Comparison of ENCODE assay signal across 16 cellular contexts in the genomic region with DNA sequence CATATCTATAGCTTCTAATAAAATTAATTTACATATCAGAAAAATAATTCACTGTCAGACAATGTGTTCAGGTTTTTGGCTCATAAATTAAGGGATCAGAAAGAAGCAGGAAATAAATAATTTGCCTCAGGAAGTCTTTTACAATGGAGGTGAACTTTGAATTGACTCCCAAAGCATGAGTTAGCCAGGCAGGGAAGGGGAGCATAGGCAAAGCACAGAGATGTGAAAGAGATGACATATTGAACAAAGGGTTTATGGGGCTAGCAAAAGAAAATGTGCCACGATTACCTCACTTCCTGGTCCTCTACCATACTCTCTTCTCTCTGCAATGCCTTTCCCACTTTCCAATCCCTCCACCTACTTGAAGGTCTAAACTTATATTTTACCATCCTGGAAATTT. TPM values are rescaled to one million over a fixed set of nuclear protein-coding genes. Genes with fewer than 3 reads are reported as not detected.
DNase-seq lines count a peak whose midpoint lies in the region; ATAC-seq, FAIRE-seq and TF ChIP-seq lines count a peak whose summit lies in the region.
"Had no signal": no experiment of that assay in that cellular context is flagged by ENCODE, and none has a peak within 500 bp of the region (broad histone marks: within the 10 kb centered on the region; RNA-seq: fewer than 3 reads in every experiment).

No MANE protein-coding gene starts in this region.

- H3K36me3 ChIP-seq in A673 (ENCODE audit: insufficient read depth, low read length, poor library complexity, severe bottlenecking) = no peaks in the 10 kb centered on the region
- H3K36me3 ChIP-seq in Loucy (ENCODE audit: insufficient read depth, low read length) = no peaks in the 10 kb centered on the region
- no peaks in the 10 kb centered on the region for H3K36me3 ChIP-seq in endothelial cell of umbilical vein (ENCODE audit: control insufficient read depth in 2 of 2, extremely low read depth in 1 of 2, insufficient read depth in 2 of 2, low read length in 2 of 2)
- no peaks in the 10 kb centered on the region for H3K36me3 ChIP-seq in small intestine (ENCODE audit: control insufficient read depth in 2 of 2, insufficient read depth in 2 of 2, low read length in 2 of 2)
- H3K36me3 ChIP-seq: BLaER1 treated with 17β-estradiol and CSF1 and Interleukin-3, amounts not matched to agents 10 nM and 100 nM had no signal

- H3K27ac Mint-ChIP-seq in activated T-helper 17 cell treated with anti-CD3 and anti-CD28 coated beads, Interleukin-2, amount 50 U/mL, for 72 hours = no peak overlapping the region
- H3K27ac Mint-ChIP-seq: H9 had no signal

- ATAC-seq in activated T-helper 17 cell treated with anti-CD3 and anti-CD28 coated beads, Interleukin-2, amount 50 U/mL, for 72 hours (replicated peaks) = no peak
- ATAC-seq in left ventricle myocardium superior = no peak

- no peaks in the 10 kb centered on the region for H3K9me1 ChIP-seq in endothelial cell of umbilical vein (replicated peaks; ENCODE audit: control insufficient read depth, extremely low read depth, insufficient read depth, low read length)

- H2AFZ ChIP-seq in Loucy (ENCODE audit: low read length) = 0 out of 2 replicates have a peak overlapping the region, but pooled peaks have one; percentile 55
- peak overlapping the region; percentile 26 for H2AFZ ChIP-seq in endothelial cell of umbilical vein (ENCODE audit: low read depth, low read length)

- TF ChIP-seq CTCF in A673 (conservative IDR thresholded peaks at IDR 0.05; ENCODE audit: low read depth, low read length) (no peak), Loucy (conservative IDR thresholded peaks at IDR 0.05; ENCODE audit: low read length) (no peak), endothelial cell of umbilical vein (IDR thresholded peaks at IDR 0.05; ENCODE audit: extremely low read depth in 1 of 2, insufficient read depth in 1 of 2, low read depth in 1 of 2, low read length in 2 of 2) (no peak)

- peaks cover 9% of the 10 kb centered on the region; the same call in 1 of the 2 replicates for H3K79me2 ChIP-seq in Loucy (ENCODE audit: insufficient read depth, low read length)
- peaks cover 2% of the 10 kb centered on the region for H3K79me2 ChIP-seq in endothelial cell of umbilical vein (ENCODE audit: control insufficient read depth, insufficient read depth, low read length)

- no peaks in the 10 kb centered on the region for H4K20me1 ChIP-seq in Loucy (ENCODE audit: insufficient read depth, low read length, poor library complexity, severe bottlenecking)
- no peaks in the 10 kb centered on the region for H4K20me1 ChIP-seq in endothelial cell of umbilical vein (replicated peaks; ENCODE audit: control insufficient read depth, extremely low read depth, insufficient read depth, low read length)
- H4K20me1 ChIP-seq: BLaER1 treated with 17β-estradiol and CSF1 and Interleukin-3, amounts not matched to agents 10 nM and 100 nM had no signal

- H3K27me3 Mint-ChIP-seq in activated T-helper 17 cell treated with anti-CD3 and anti-CD28 coated beads, Interleukin-2, amount 50 U/mL, for 72 hours = peaks cover 3% of the 10 kb centered on the region

- H3K9ac ChIP-seq in Loucy (ENCODE audit: low read depth, low read length, poor library complexity, severe bottlenecking) (no peak overlapping the region), endothelial cell of umbilical vein (replicated peaks; ENCODE audit: extremely low read depth, insufficient read depth, low read length) (no peak overlapping the region)
- H3K9ac ChIP-seq: BLaER1 treated with 17β-estradiol and CSF1 and Interleukin-3, amounts not matched to agents 10 nM and 100 nM had no signal

- H3K36me3 Mint-ChIP-seq in activated T-helper 17 cell treated with anti-CD3 and anti-CD28 coated beads, Interleukin-2, amount 50 U/mL, for 72 hours (ENCODE audit: low read depth) = peaks cover 18% of the 10 kb centered on the region

- dilution Hi-C loops in endothelial cell of umbilical vein (cut with MboI; ENCODE audit: extremely low pct_ligation_motif_present, low sequenced_read_pairs) = no loop called here

- H3K4me3 Mint-ChIP-seq in activated T-helper 17 cell treated with anti-CD3 and anti-CD28 coated beads, Interleukin-2, amount 50 U/mL, for 72 hours = no peak overlapping the region
- H3K4me3 Mint-ChIP-seq: CD4-positive, alpha-beta T cell; H9 had no signal

- CTCF ChIA-PET in A673 (lab: Charles Lee) = no interaction called here
- CTCF ChIA-PET in endothelial cell of umbilical vein (lab: Charles Lee) = no interaction called here

- H3K9me3 Mint-ChIP-seq in activated T-helper 17 cell treated with anti-CD3 and anti-CD28 coated beads, Interleukin-2, amount 50 U/mL, for 72 hours = no peaks in the 10 kb centered on the region
- H3K9me3 Mint-ChIP-seq: CD4-positive, alpha-beta T cell; H9 had no signal

- BruUV-seq in A673 (replicated peaks; lab: Mats Ljungman, UMichigan) (no TSS peak), endothelial cell of umbilical vein (replicated peaks; lab: Mats Ljungman, UMichigan) (no TSS peak)

- peaks cover 20% of the 10 kb centered on the region for H3K4me1 Mint-ChIP-seq in activated T-helper 17 cell treated with anti-CD3 and anti-CD28 coated beads, Interleukin-2, amount 50 U/mL, for 72 hours

- intact Hi-C loops in A673 (cut with micrococcal nuclease; ENCODE audit: unreplicated experiment) (no loop called here), endothelial cell of umbilical vein (cut with micrococcal nuclease) (loop anchor here (10.0 kb wide), 1 partner anchor 155 kb away; no protein-coding TSS in a partner anchor), left ventricle myocardium superior (cut with micrococcal nuclease) (no loop called here)

- 40 to 61% (median 43%) methylated on average over 1 of the region's 1 CpG for WGBS in small intestine, 3 donors

- TF ChIP-seq POLR2A in endothelial cell of umbilical vein (IDR thresholded peaks at IDR 0.05; ENCODE audit: low read depth, low read length) = no peak

- H3K27ac ChIP-seq in A673 (ENCODE audit: low read depth, low read length, poor library complexity, severe bottlenecking) (no peak overlapping the region), endothelial cell of umbilical vein (ENCODE audit: insufficient read depth, low read depth, low read length) (peak overlapping the region; percentile 15), small intestine (ENCODE audit: low read depth in 1 of 2, low read length in 1 of 2) (no peak overlapping the region)
- H3K27ac ChIP-seq: BLaER1 treated with 17β-estradiol and CSF1 and Interleukin-3, amounts not matched to agents 10 nM and 100 nM had no signal

- DNase-seq in A673 (ENCODE audit: low spot score) = peak; percentile 73
- peak; percentile 82 for DNase-seq in endothelial cell of umbilical vein (ENCODE audit: low read depth, low spot score)
- peak; percentile 5 for DNase-seq in small intestine
- no peak for DNase-seq in ureter (ENCODE audit: low spot score)
- DNase-seq in left ventricle myocardium superior = no peak
- DNase-seq: 8988T; ACHN; Calu3; CD4-positive, alpha-beta T cell; DMS 273 treated with DMSO at 0.1 percent for 48 hours; GOT3; H9 had no signal

- H3K4me3 ChIP-seq in A673 (ENCODE audit: low read depth, low read length, poor library complexity, severe bottlenecking) (no peak overlapping the region), Loucy (ENCODE audit: low read length, poor library complexity, severe bottlenecking) (no peak overlapping the region), endothelial cell of umbilical vein (replicated peaks in 1 of 3; ENCODE audit: insufficient read depth in 1 of 3, low read depth in 1 of 3, low read length in 3 of 3) (no peak overlapping the region), small intestine (ENCODE audit: low read depth in 1 of 2, low read length in 2 of 2) (no peak overlapping the region)
- H3K4me3 ChIP-seq: BLaER1 treated with 17β-estradiol and CSF1 and Interleukin-3, amounts not matched to agents 10 nM and 100 nM had no signal

- H3K4me2 ChIP-seq in Loucy (ENCODE audit: low read depth, low read length, poor library complexity, severe bottlenecking) (no peak overlapping the region), endothelial cell of umbilical vein (ENCODE audit: insufficient read depth, low read length) (peak overlapping the region; percentile 40)
- H3K4me2 ChIP-seq: BLaER1 treated with 17β-estradiol and CSF1 and Interleukin-3, amounts not matched to agents 10 nM and 100 nM had no signal

- no peaks in the 10 kb centered on the region for H3F3A ChIP-seq in Loucy (ENCODE audit: low read depth)

- peaks cover 11% of the 10 kb centered on the region for H3K27me3 ChIP-seq in A673 (replicated peaks; ENCODE audit: insufficient read depth, low read depth, low read length, poor library complexity)
- H3K27me3 ChIP-seq in Loucy (ENCODE audit: insufficient read depth, low read length, poor library complexity, severe bottlenecking) = no peaks in the 10 kb centered on the region
- peaks cover 10 to 11% of the 10 kb centered on the region in 2 experiments for H3K27me3 ChIP-seq in endothelial cell of umbilical vein (ENCODE audit: control insufficient read depth in 2 of 2, insufficient read depth in 2 of 2, low read length in 2 of 2)
- H3K27me3 ChIP-seq in small intestine (ENCODE audit: control insufficient read depth in 2 of 2, insufficient read depth in 2 of 2, low read length in 2 of 2) = no peaks in the 10 kb centered on the region
- H3K27me3 ChIP-seq: BLaER1 treated with 17β-estradiol and CSF1 and Interleukin-3, amounts not matched to agents 10 nM and 100 nM had no signal

- no peaks in the 10 kb centered on the region for H3K9me2 ChIP-seq in Loucy (replicated peaks; ENCODE audit: low read depth, low read length)

- POLR2A ChIA-PET in A673 (lab: Charles Lee; ENCODE audit: low non-redundant PET) (no interaction called here), endothelial cell of umbilical vein (lab: Charles Lee) (no interaction called here)

- H3K9me3 ChIP-seq in A673 (ENCODE audit: low read depth, low read length, poor library complexity, severe bottlenecking) (no peaks in the 10 kb centered on the region), Loucy (ENCODE audit: insufficient read depth, low read depth, low read length) (no peaks in the 10 kb centered on the region), endothelial cell of umbilical vein (replicated peaks; ENCODE audit: control insufficient read depth, insufficient read depth, low read length) (no peaks in the 10 kb centered on the region), small intestine (ENCODE audit: control insufficient read depth, low read depth) (no peaks in the 10 kb centered on the region)
- H3K9me3 ChIP-seq: BLaER1 treated with 17β-estradiol and CSF1 and Interleukin-3, amounts not matched to agents 10 nM and 100 nM had no signal

- FAIRE-seq in endothelial cell of umbilical vein (lab: Jason Lieb, UNC) (peak; percentile 96), small intestine (lab: Jason Lieb, UNC) (no peak)

- H3K4me1 ChIP-seq in A673 (ENCODE audit: insufficient read depth, low read length, poor library complexity, severe bottlenecking) (peaks cover 15% of the 10 kb centered on the region), Loucy (ENCODE audit: insufficient read depth, low read length, poor library complexity, severe bottlenecking) (peaks cover 12% of the 10 kb centered on the region), endothelial cell of umbilical vein (ENCODE audit: control insufficient read depth, extremely low read depth, insufficient read depth, low read length) (peaks cover 23% of the 10 kb centered on the region), small intestine (ENCODE audit: control insufficient read depth in 2 of 2, insufficient read depth in 1 of 2, low read depth in 1 of 2, low read length in 1 of 2) (no peaks in the 10 kb centered on the region)

RNA-seq across cellular contexts. Expression of a gene that starts 4.0 kb away (rescaled TPM):
- total RNA-seq in A673 (2021) (64.8 and 69.0 TPM in 2 replicates), endothelial cell of umbilical vein (100 and 108 TPM in 2 replicates), ureter (107 TPM), left ventricle myocardium superior (64.4 TPM)
- polyA plus RNA-seq in endothelial cell of umbilical vein (189 and 212 TPM in 2 replicates), small intestine (100 to 1,000 TPM in 1 of 3 donors, 10 to 100 TPM in 2; 39.7 to 103 (median 63.7) TPM)
- polyA plus RNA-seq in endothelial cell of umbilical vein (2011; cell fraction: cytosol; rRNA removed) = 111 and 133 TPM in 2 replicates
- polyA plus RNA-seq in endothelial cell of umbilical vein (2011; cell fraction: nucleus; rRNA removed) = 281 and 317 TPM in 2 replicates
- 74.3 and 104 TPM in 2 replicates for polyA plus RNA-seq in endothelial cell of umbilical vein (2012)
- 119 and 151 TPM in 2 replicates for polyA minus RNA-seq in endothelial cell of umbilical vein
- 39.1 TPM for polyA minus RNA-seq in endothelial cell of umbilical vein (2011; cell fraction: cytosol; rRNA and poly(A)+ RNA removed)
- polyA minus RNA-seq in endothelial cell of umbilical vein (2011; cell fraction: nucleus; rRNA and poly(A)+ RNA removed) = 64.9 and 73.4 TPM in 2 replicates
- 10 to 100 TPM; 83.1 to 86.2 TPM for total RNA-seq in activated T-helper 17 cell treated with anti-CD3 and anti-CD28 coated beads, Interleukin-2, amount 50 U/mL, for 72 hours

RNA-seq across cellular contexts. Expression of a gene that starts 18.2 kb away (rescaled TPM):
- not detected in 2 replicates for total RNA-seq in A673 (2021)
- not detected in 2 replicates for total RNA-seq in endothelial cell of umbilical vein
- polyA plus RNA-seq in endothelial cell of umbilical vein = not detected in 2 replicates
- not detected in 2 replicates for polyA plus RNA-seq in endothelial cell of umbilical vein (2011; cell fraction: cytosol; rRNA removed)
- not detected in 2 replicates for polyA plus RNA-seq in endothelial cell of umbilical vein (2011; cell fraction: nucleus; rRNA removed)
- not detected in 2 replicates for polyA plus RNA-seq in endothelial cell of umbilical vein (2012)
- polyA minus RNA-seq in endothelial cell of umbilical vein = not detected in 2 replicates
- polyA minus RNA-seq in endothelial cell of umbilical vein (2011; cell fraction: cytosol; rRNA and poly(A)+ RNA removed) = not detected
- polyA minus RNA-seq in endothelial cell of umbilical vein (2011; cell fraction: nucleus; rRNA and poly(A)+ RNA removed) = not detected in 2 replicates
- not detected for polyA plus RNA-seq in small intestine
- total RNA-seq in ureter = not detected
- total RNA-seq in activated T-helper 17 cell treated with anti-CD3 and anti-CD28 coated beads, Interleukin-2, amount 50 U/mL, for 72 hours = not detected
- not detected for total RNA-seq in left ventricle myocardium superior
- total RNA-seq: Calu3; CD4-positive, alpha-beta T cell; Daoy; H9 had no signal

RNA-seq across cellular contexts. Expression of a gene that starts 59.9 kb away (rescaled TPM):
- not detected in 2 replicates for total RNA-seq in A673 (2021)
- 0.30 TPM in 1 of 2 replicates, not detected in the other for total RNA-seq in endothelial cell of umbilical vein
- polyA plus RNA-seq in endothelial cell of umbilical vein = 0.17 and 0.22 TPM in 2 replicates
- 0.03 TPM in 2 replicates for polyA plus RNA-seq in endothelial cell of umbilical vein (2011; cell fraction: cytosol; rRNA removed)
- polyA plus RNA-seq in endothelial cell of umbilical vein (2011; cell fraction: nucleus; rRNA removed) = 1.8 and 1.9 TPM in 2 replicates
- 0.11 and 0.20 TPM in 2 replicates for polyA plus RNA-seq in endothelial cell of umbilical vein (2012)
- polyA minus RNA-seq in endothelial cell of umbilical vein = 0.08 TPM in 1 of 2 replicates, not detected in the other
- polyA minus RNA-seq in endothelial cell of umbilical vein (2011; cell fraction: cytosol; rRNA and poly(A)+ RNA removed) = not detected
- polyA minus RNA-seq in endothelial cell of umbilical vein (2011; cell fraction: nucleus; rRNA and poly(A)+ RNA removed) = 0.24 and 0.43 TPM in 2 replicates
- 1 to 10 TPM in 1 of 3 donors, under 1 TPM in 2; 0.54 to 4.1 (median 0.89) TPM for polyA plus RNA-seq in small intestine
- total RNA-seq in ureter = 3.4 TPM
- total RNA-seq in activated T-helper 17 cell treated with anti-CD3 and anti-CD28 coated beads, Interleukin-2, amount 50 U/mL, for 72 hours = 1 to 10 TPM in 1 of 2 donors, under 1 TPM in 1; 0.52 to 1.0 TPM
- 1.5 TPM for total RNA-seq in left ventricle myocardium superior

Comparison
In these comparisons a context has a peak if more than half of its experiments do, and no peak if none do; other contexts are left out.
1. DNase-seq: peak in A673 (single experiment), endothelial cell of umbilical vein (single experiment) and small intestine (single experiment); none in ureter (single experiment) and left ventricle myocardium superior (single experiment).